In the genomic region with DNA sequence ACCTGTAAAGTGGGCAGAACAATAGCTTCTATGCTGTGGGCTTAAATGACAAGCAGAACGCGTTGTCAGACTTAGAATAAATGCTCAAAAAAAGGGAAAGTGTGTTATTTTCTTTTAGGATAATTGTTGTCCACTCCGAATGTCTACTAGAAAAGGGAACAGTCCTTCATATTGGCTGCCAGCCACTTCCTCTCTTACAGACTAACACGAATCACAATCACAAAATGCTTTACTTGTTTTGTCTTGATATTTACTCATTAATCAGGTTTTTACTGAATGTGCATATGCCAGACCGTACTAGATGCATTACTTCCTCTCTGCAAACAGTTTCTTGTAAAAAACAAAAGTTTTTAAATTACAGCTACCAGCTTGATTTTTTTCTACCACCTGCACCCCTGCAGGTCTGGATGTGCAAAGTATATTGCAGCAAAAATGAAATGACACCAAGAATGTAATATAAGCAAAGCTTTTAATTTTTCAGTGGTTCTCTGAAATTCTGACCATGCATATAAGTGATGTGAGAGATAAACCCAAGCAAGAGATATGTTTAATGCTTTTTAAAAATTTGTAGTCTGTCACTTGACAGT, we compare ENCODE assay signal across 8 cellular contexts. TPM values are rescaled to one million over a fixed set of nuclear protein-coding genes. Genes with fewer than 3 reads are reported as not detected.
A peak's percentile ranks its signal among the peaks of the same experiment; 100 is the strongest.
DNase-seq lines count a peak whose midpoint lies in the region; ATAC-seq, FAIRE-seq and TF ChIP-seq lines count a peak whose summit lies in the region.

No MANE protein-coding gene starts in this region.

- no peaks in the 10 kb centered on the region for H3K9me3 Mint-ChIP-seq in stimulated activated naive CD8-positive, alpha-beta T cell treated with anti-CD3 and anti-CD28 coated beads, Interleukin-15, Interleukin-2, amounts not matched to agents 100 ng/mL and 50 ng/mL, for 24 hours
- no peaks in the 10 kb centered on the region for H3K9me3 Mint-ChIP-seq in activated naive CD8-positive, alpha-beta T cell treated with anti-CD3 and anti-CD28 coated beads for 36 hours

- H3K4me3 Mint-ChIP-seq in stimulated activated naive CD8-positive, alpha-beta T cell treated with anti-CD3 and anti-CD28 coated beads, Interleukin-15, Interleukin-2, amounts not matched to agents 100 ng/mL and 50 ng/mL, for 24 hours: peak overlapping the region; percentile 95
- peak overlapping the region; percentile 97 for H3K4me3 Mint-ChIP-seq in activated naive CD8-positive, alpha-beta T cell treated with anti-CD3 and anti-CD28 coated beads for 36 hours

- H3K36me3 ChIP-seq in liver (ENCODE audit: control insufficient read depth in 4 of 4, insufficient read depth in 3 of 4, low read depth in 1 of 4, low read length in 3 of 4) (no peaks in the 10 kb centered on the region), upper lobe of right lung (no peaks in the 10 kb centered on the region)

- intact Hi-C loops in upper lobe of right lung (cut with DNase I): no loop called here

- H3K27me3 ChIP-seq in liver (ENCODE audit: control insufficient read depth in 4 of 4, insufficient read depth in 4 of 4, low read length in 3 of 4): no peaks in the 10 kb centered on the region
- H3K27me3 ChIP-seq in upper lobe of right lung: no peaks in the 10 kb centered on the region

- TF ChIP-seq CTCF in liver (IDR thresholded peaks at IDR 0.05; ENCODE audit: low read depth, low read length, missing input control): no peak
- TF ChIP-seq CTCF in upper lobe of right lung (IDR thresholded peaks at IDR 0.05): no peak

- H3K4me1 ChIP-seq in liver (ENCODE audit: control insufficient read depth in 4 of 4, insufficient read depth in 4 of 4, low read length in 3 of 4): peaks cover 2 to 20% (median 17%) of the 10 kb centered on the region in 4 donors
- peaks cover 6% of the 10 kb centered on the region for H3K4me1 ChIP-seq in upper lobe of right lung

- H3K27ac ChIP-seq in liver (ENCODE audit: low read depth in 1 of 2, low read length in 2 of 2) (peak overlapping the region; percentile 86 to 87), upper lobe of right lung (peak overlapping the region; percentile 92)

- H3K4me1 Mint-ChIP-seq in stimulated activated naive CD8-positive, alpha-beta T cell treated with anti-CD3 and anti-CD28 coated beads, Interleukin-15, Interleukin-2, amounts not matched to agents 100 ng/mL and 50 ng/mL, for 24 hours (ENCODE audit: low read depth): peaks cover 35% of the 10 kb centered on the region
- peaks cover 34% of the 10 kb centered on the region for H3K4me1 Mint-ChIP-seq in activated naive CD8-positive, alpha-beta T cell treated with anti-CD3 and anti-CD28 coated beads for 36 hours

- TF ChIP-seq RAD21 in liver (IDR thresholded peaks at IDR 0.05): no peak

- peak overlapping the region; percentile 97 for H3K27ac Mint-ChIP-seq in stimulated activated naive CD8-positive, alpha-beta T cell treated with anti-CD3 and anti-CD28 coated beads, Interleukin-15, Interleukin-2, amounts not matched to agents 100 ng/mL and 50 ng/mL, for 24 hours
- H3K27ac Mint-ChIP-seq in activated naive CD8-positive, alpha-beta T cell treated with anti-CD3 and anti-CD28 coated beads for 36 hours: peak overlapping the region; percentile 96

- H3K9ac ChIP-seq in liver (ENCODE audit: low read depth in 1 of 2, low read length in 2 of 2): peak overlapping the region; percentile 81 to 89

- WGBS in liver: 3% methylated on average over 5 of the region's 5 CpGs

- DNase-seq in stimulated activated naive CD8-positive, alpha-beta T cell treated with anti-CD3 and anti-CD28 coated beads, Interleukin-15, Interleukin-2, amounts not matched to agents 100 U/mL and 50 U/mL, for 24 hours: no peak
- DNase-seq in activated naive CD8-positive, alpha-beta T cell treated with anti-CD3 and anti-CD28 coated beads for 36 hours: no peak
- no peak for DNase-seq in upper lobe of right lung
- DNase-seq in HTR-8/SVneo (ENCODE audit: insufficient read length, low spot score): no peak
- DNase-seq in cerebellar cortex (ENCODE audit: low spot score): no peak
- no peak for DNase-seq in H4 (ENCODE audit: low spot score)

- H3K4me3 ChIP-seq in liver (ENCODE audit: low read depth in 1 of 3, low read length in 3 of 3) (peak overlapping the region; percentile 90 to 96 (median 96)), upper lobe of right lung (peak overlapping the region; percentile 97)

- no peak for FAIRE-seq in HTR-8/SVneo (lab: Jason Lieb, UNC)

- H3K9me3 ChIP-seq in liver (ENCODE audit: control insufficient read depth in 4 of 4, low read length in 3 of 4): no peaks in the 10 kb centered on the region
- H3K9me3 ChIP-seq in upper lobe of right lung: no peaks in the 10 kb centered on the region

- H3K27me3 Mint-ChIP-seq in stimulated activated naive CD8-positive, alpha-beta T cell treated with anti-CD3 and anti-CD28 coated beads, Interleukin-15, Interleukin-2, amounts not matched to agents 100 ng/mL and 50 ng/mL, for 24 hours: no peaks in the 10 kb centered on the region
- no peaks in the 10 kb centered on the region for H3K27me3 Mint-ChIP-seq in activated naive CD8-positive, alpha-beta T cell treated with anti-CD3 and anti-CD28 coated beads for 36 hours

- ATAC-seq in stimulated activated naive CD8-positive, alpha-beta T cell treated with anti-CD3 and anti-CD28 coated beads, Interleukin-15, Interleukin-2, amounts not matched to agents 100 U/mL and 50 U/mL, for 24 hours: no peak
- ATAC-seq in upper lobe of right lung: no peak

- peaks cover 28% of the 10 kb centered on the region for H3K36me3 Mint-ChIP-seq in stimulated activated naive CD8-positive, alpha-beta T cell treated with anti-CD3 and anti-CD28 coated beads, Interleukin-15, Interleukin-2, amounts not matched to agents 100 ng/mL and 50 ng/mL, for 24 hours (ENCODE audit: low read depth)
- H3K36me3 Mint-ChIP-seq in activated naive CD8-positive, alpha-beta T cell treated with anti-CD3 and anti-CD28 coated beads for 36 hours: peaks cover 15% of the 10 kb centered on the region

TF ChIP-seq in liver, 16 proteins besides CTCF, POLR2A, EP300 and RAD21:
- no peak for TF ChIP-seq HNF4G (IDR thresholded peaks at IDR 0.05)
- no peak for TF ChIP-seq GABPA (IDR thresholded peaks at IDR 0.05 in 1 of 2, conservative IDR thresholded peaks at IDR 0.05 in 1 of 2)
- no peak for TF ChIP-seq SP1 (IDR thresholded peaks at IDR 0.05)
- TF ChIP-seq, protein P1, sequence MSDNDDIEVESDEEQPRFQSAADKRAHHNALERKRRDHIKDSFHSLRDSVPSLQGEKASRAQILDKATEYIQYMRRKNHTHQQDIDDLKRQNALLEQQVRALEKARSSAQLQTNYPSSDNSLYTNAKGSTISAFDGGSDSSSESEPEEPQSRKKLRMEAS (IDR thresholded peaks at IDR 0.05): no peak

RNA-seq across cellular contexts. Expression of a gene that starts 0.8 kb away (rescaled TPM):
- total RNA-seq in activated naive CD8-positive, alpha-beta T cell treated with anti-CD3 and anti-CD28 coated beads for 36 hours: 10 to 100 TPM; 16.9 to 17.0 TPM
- total RNA-seq in liver: 10 to 100 TPM in 1 of 2 donors, 1 to 10 TPM in 1; 5.8 to 10.6 TPM
- 1 to 10 TPM; 2.7 to 3.8 TPM for polyA plus RNA-seq in liver
- total RNA-seq in upper lobe of right lung: 11.1 TPM
- total RNA-seq in H4 (2014; rRNA removed; shearing (Covaris generic)): 13.4 and 18.6 TPM in 2 replicates

RNA-seq across cellular contexts. Expression of a gene that starts 36.8 kb away (rescaled TPM):
- 10 to 100 TPM; 11.8 to 14.2 TPM for total RNA-seq in activated naive CD8-positive, alpha-beta T cell treated with anti-CD3 and anti-CD28 coated beads for 36 hours
- total RNA-seq in liver: 10 to 100 TPM in 1 of 2 donors, 1 to 10 TPM in 1; 2.8 to 28.2 TPM
- polyA plus RNA-seq in liver: 1 to 10 TPM; 1.1 to 2.6 TPM
- total RNA-seq in upper lobe of right lung: 2.0 TPM
- total RNA-seq in H4 (2014; rRNA removed; shearing (Covaris generic)): 66.2 and 67.5 TPM in 2 replicates
